In genomic region chr7:92303761-92304160, GRCh38 we compare ENCODE assay signal across 15 cellular contexts. TPM values are rescaled to one million over a fixed set of nuclear protein-coding genes. Genes with fewer than 3 reads are reported as not detected.
DNase-seq lines count a peak whose midpoint lies in the region; ATAC-seq, FAIRE-seq and TF ChIP-seq lines count a peak whose summit lies in the region.
"Had no signal": no experiment of that assay in that cellular context is flagged by ENCODE, and none has a peak within 500 bp of the region (broad histone marks: within the 10 kb centered on the region; RNA-seq: fewer than 3 reads in every experiment).

No MANE protein-coding gene starts in this region.

- ATAC-seq in HG03097 (IDR thresholded peaks at IDR 0.05; ENCODE audit: low FRiP score, unreplicated experiment) (no peak), lower lobe of right lung (no peak)
- ATAC-seq: CD8-positive, alpha-beta T cell; GM23338 had no signal

- H3K9me3 ChIP-seq in lower lobe of right lung = no peaks in the 10 kb centered on the region

- no peaks in the 10 kb centered on the region for H3K27me3 ChIP-seq in lower lobe of right lung (ENCODE audit: low read depth)
- H3K27me3 ChIP-seq: BLaER1 treated with 17β-estradiol and CSF1 and Interleukin-3, amounts not matched to agents 10 nM and 100 nM had no signal

- FAIRE-seq in D721Med (lab: Jason Lieb, UNC) = peak; percentile 11
- FAIRE-seq: GM12892 had no signal

- no peak overlapping the region for H3K27ac ChIP-seq in lower lobe of right lung
- H3K27ac ChIP-seq: BLaER1 treated with 17β-estradiol and CSF1 and Interleukin-3, amounts not matched to agents 10 nM and 100 nM had no signal

- H3K4me1 ChIP-seq in lower lobe of right lung = no peaks in the 10 kb centered on the region
- H3K4me1 ChIP-seq: BLaER1 treated with 17β-estradiol and CSF1 and Interleukin-3, amounts not matched to agents 10 nM and 100 nM had no signal

- DNase-seq in D721Med (ENCODE audit: insufficient read length, low spot score) (no peak), epithelial cell of proximal tubule (ENCODE audit: low read depth) (peak; percentile 54), left kidney (ENCODE audit: low read depth, low spot score) (peak; percentile 28), NCI-H1436 (lab: John Stamatoyannopoulos, UW) (no peak), NCI-H1092 (lab: John Stamatoyannopoulos, UW) (no peak), lower lobe of right lung (no peak)
- DNase-seq: CD8-positive, alpha-beta T cell; DMS153; DMS79; GDM1; H7 had no signal

- TF ChIP-seq CTCF in D721Med (IDR thresholded peaks at IDR 0.05; ENCODE audit: insufficient read depth, missing control alignments) (no peak), epithelial cell of proximal tubule (conservative IDR thresholded peaks at IDR 0.05; ENCODE audit: low read depth, low read length) (no peak), lower lobe of right lung (IDR thresholded peaks at IDR 0.05) (no peak)

- intact Hi-C loops in lower lobe of right lung (cut with DNase I) = no loop called here

- H3K4me3 ChIP-seq in epithelial cell of proximal tubule (ENCODE audit: low read depth, low read length) = no peak overlapping the region
- no peak overlapping the region for H3K4me3 ChIP-seq in lower lobe of right lung
- H3K4me3 ChIP-seq: BLaER1 treated with 17β-estradiol and CSF1 and Interleukin-3, amounts not matched to agents 10 nM and 100 nM; GM23338 had no signal

- peaks cover 12% of the 10 kb centered on the region for H3K36me3 ChIP-seq in lower lobe of right lung

RNA-seq across cellular contexts. Expression of gene ANKIB1, which starts 58.0 kb away (rescaled TPM):
- total RNA-seq in epithelial cell of proximal tubule (20.9 and 27.3 TPM in 2 replicates), lower lobe of right lung (48.0 TPM)

RNA-seq across cellular contexts. Expression of gene KRIT1, which starts 58.0 kb away (rescaled TPM):
- total RNA-seq in epithelial cell of proximal tubule (29.0 and 45.3 TPM in 2 replicates), lower lobe of right lung (49.0 TPM)

Comparison
In these comparisons a context has a peak if more than half of its experiments do, and no peak if none do; other contexts are left out.
1. DNase-seq: peak in epithelial cell of proximal tubule (single experiment) and left kidney (single experiment); none in D721Med (single experiment), NCI-H1436 (single experiment), NCI-H1092 (single experiment) and lower lobe of right lung (single experiment).